Comparison of ENCODE assay signal across 26 cellular contexts in genomic region chr13:52029569-52029968, GRCh38. TPM values are rescaled to one million over a fixed set of nuclear protein-coding genes. Genes with fewer than 3 reads are reported as not detected.
A peak's percentile ranks its signal among the peaks of the same experiment; 100 is the strongest.
DNase-seq lines count a peak whose midpoint lies in the region; ATAC-seq, FAIRE-seq and TF ChIP-seq lines count a peak whose summit lies in the region.
"Had no signal": no experiment of that assay in that cellular context is flagged by ENCODE, and none has a peak within 500 bp of the region (broad histone marks: within the 10 kb centered on the region; RNA-seq: fewer than 3 reads in every experiment).

No MANE protein-coding gene starts in this region.

- H3K4me3 ChIP-seq in stomach: no peak overlapping the region
- H3K4me3 ChIP-seq: A549, BLaER1, MG63 had no signal

- DNase-seq in NCI-H748 (lab: John Stamatoyannopoulos, UW; ENCODE audit: unreplicated experiment) (peak; percentile 17), NCI-H748 treated with DMSO at 0.1 percent for 48 hours (lab: John Stamatoyannopoulos, UW) (no peak), NCI-H2029 (lab: John Stamatoyannopoulos, UW) (peak; percentile 4), MCF 10A (ENCODE audit: unreplicated experiment) (peak; percentile 22), left colon (peak in 1 of 2 donors; percentile 23), dedifferentiated amniotic fluid mesenchymal stem cell (ENCODE audit: extremely low spot score) (no peak), GM12891 (ENCODE audit: insufficient read length, low spot score) (no peak), stomach (no peak)
- DNase-seq: CD4-positive, alpha-beta memory T cell; GDM1; H9; Karpas-422; MG63; NCI-H1048; NCI-H1436; NCI-H1930; NCI-H510A treated with DMSO at 0.1 percent for 48 hours; SIG-M5; T-helper 1 cell had no signal

- no TSS peak for BruUV-seq in MCF 10A (replicated peaks; lab: Mats Ljungman, UMichigan)

- CTCF ChIA-PET in MCF 10A (lab: Yijun Ruan, JAX): interaction anchor here (0.5 to 1.2 kb wide), 4 partner anchors 26 to 421 kb away, joined by 3 to 4 read pairs (median 4); no protein-coding TSS in a partner anchor

- TF ChIP-seq POLR2A in GM12891 (IDR thresholded peaks at IDR 0.05; ENCODE audit: low read depth, low read length) (no peak), stomach (IDR thresholded peaks at IDR 0.05) (no peak)

- no peaks in the 10 kb centered on the region for H3K9me3 ChIP-seq in stomach
- H3K9me3 ChIP-seq: A549, BLaER1, MG63 had no signal

- H3K27ac ChIP-seq in stomach: no peak overlapping the region
- H3K27ac ChIP-seq: A549, BLaER1, HL-60, RWPE1 had no signal

- 78 to 98% (median 94%) methylated on average over 4 of the region's 4 CpGs for WGBS in stomach, 5 donors

- peaks cover 0 to 15% (median 4%) of the 10 kb centered on the region in 4 donors for H3K4me1 ChIP-seq in stomach
- H3K4me1 ChIP-seq: A549, BLaER1 had no signal

- POLR2A ChIA-PET in MCF 10A (lab: Yijun Ruan, JAX): interaction anchor here (1.3 kb wide), 1 partner anchor 17 kb away, joined by 3 read pairs; the partner anchor contains the start of gene ALG11

- peaks cover 8 to 43% (median 40%) of the 10 kb centered on the region in 4 donors for H3K36me3 ChIP-seq in stomach

- H3K27me3 Mint-ChIP-seq in MCF 10A (ENCODE audit: insufficient read depth, unreplicated experiment): no peaks in the 10 kb centered on the region
- H3K27me3 Mint-ChIP-seq: CD4-positive, alpha-beta memory T cell had no signal

- H3K4me3 Mint-ChIP-seq in MCF 10A (ENCODE audit: unreplicated experiment): no peak overlapping the region
- H3K4me3 Mint-ChIP-seq: H9 had no signal

- intact Hi-C loops in MCF 10A (cut with micrococcal nuclease) (no loop called here), left colon (cut with DNase I, micrococcal nuclease) (no loop called here), stomach (cut with DNase I; ENCODE audit: low total_unique reads) (no loop called here)

- H3K27me3 ChIP-seq in stomach: no peaks in the 10 kb centered on the region
- H3K27me3 ChIP-seq: BLaER1, MG63 had no signal

- TF ChIP-seq EP300 in stomach (IDR thresholded peaks at IDR 0.05): no peak

- H3K9me3 Mint-ChIP-seq in MCF 10A (ENCODE audit: unreplicated experiment): peaks cover 13% of the 10 kb centered on the region

- no peak for TF ChIP-seq CTCF in MCF 10A (IDR thresholded peaks at IDR 0.05; ENCODE audit: unreplicated experiment)
- TF ChIP-seq CTCF in stomach (IDR thresholded peaks at IDR 0.05): no peak

- H3K4me1 Mint-ChIP-seq in MCF 10A (ENCODE audit: insufficient read depth, unreplicated experiment): peaks cover 32% of the 10 kb centered on the region
- H3K4me1 Mint-ChIP-seq: H9 had no signal

- H3K27ac Mint-ChIP-seq in MCF 10A (ENCODE audit: low read depth, unreplicated experiment): no peak overlapping the region

- peak; percentile 46 for ATAC-seq in left colon
- ATAC-seq: A549, SK-N-SH treated with all-trans-retinoic acid at 6 μM for 48 hours had no signal

- FAIRE-seq in GM12891 (lab: Jason Lieb, UNC): no peak
- FAIRE-seq: A549, D721Med, GM19239 had no signal

- peaks cover 37% of the 10 kb centered on the region for H3K36me3 Mint-ChIP-seq in MCF 10A (ENCODE audit: insufficient read depth, unreplicated experiment)

TF ChIP-seq in GM12891, 5 proteins besides CTCF, POLR2A, EP300 and RAD21:
- TF ChIP-seq POU2F2 (IDR thresholded peaks at IDR 0.05; ENCODE audit: low read depth, low read length) (no peak), PAX5 (IDR thresholded peaks at IDR 0.05; ENCODE audit: insufficient read depth, low read length, severe bottlenecking) (no peak)

RNA-seq across cellular contexts. Expression of gene UTP14C, which starts 5.1 kb away (rescaled TPM):
- 14.6 and 17.9 TPM in 2 replicates for total RNA-seq in MCF 10A (2022)
- total RNA-seq in left colon: 10 to 100 TPM; 19.9 to 20.9 TPM
- 2.4 TPM for polyA plus RNA-seq in GM12891 (2012; ENCODE audit: low read depth, missing spikeins)
- total RNA-seq in stomach: 10 to 100 TPM in 3 of 5 donors, 1 to 10 TPM in 2; 3.5 to 21.7 (median 12.5) TPM
- polyA plus RNA-seq in stomach: 1 to 10 TPM; 2.3 to 3.1 (median 2.6) TPM

RNA-seq across cellular contexts. Expression of gene ALG11, which starts 17.4 kb away (rescaled TPM):
- total RNA-seq in MCF 10A (2022) (33.3 and 39.3 TPM in 2 replicates), left colon (10 to 100 TPM; 37.2 to 37.7 TPM), stomach (10 to 100 TPM in 3 of 5 donors, 1 to 10 TPM in 2; 2.9 to 37.4 (median 21.9) TPM)
- polyA plus RNA-seq in GM12891 (2012; ENCODE audit: low read depth, missing spikeins): 12.1 TPM
- polyA plus RNA-seq in stomach: 1 to 10 TPM; 1.4 to 2.7 (median 2.3) TPM

RNA-seq across cellular contexts. Expression of gene ATP7B, which starts 18.3 kb away (rescaled TPM):
- 3.2 and 5.3 TPM in 2 replicates for total RNA-seq in MCF 10A (2022)
- total RNA-seq in left colon: 10 to 100 TPM; 18.5 to 27.6 TPM
- 0.15 TPM for polyA plus RNA-seq in GM12891 (2012; ENCODE audit: low read depth, missing spikeins)
- total RNA-seq in stomach: 10 to 100 TPM in 2 of 5 donors, 1 to 10 TPM in 3; 1.2 to 21.0 (median 8.4) TPM
- 1 to 10 TPM in 1 of 3 donors, under 1 TPM in 2; 0.62 to 1.5 (median 0.98) TPM for polyA plus RNA-seq in stomach

Comparison
In these comparisons a context has a peak if more than half of its experiments do, and no peak if none do; other contexts are left out.
1. DNase-seq: peak in NCI-H748 (single experiment), NCI-H2029 (single experiment) and MCF 10A (single experiment); none in NCI-H748 treated with DMSO at 0.1 percent for 48 hours (single experiment), dedifferentiated amniotic fluid mesenchymal stem cell (single experiment), GM12891 (single experiment) and stomach (single experiment).